Comparison of ENCODE assay signal across 25 cellular contexts in genomic region chr12:132485619-132486018, GRCh38.
"Had no signal": no experiment of that assay in that cellular context is flagged by ENCODE, and none has a peak within 500 bp of the region (broad histone marks: within the 10 kb centered on the region; RNA-seq: fewer than 3 reads in every experiment).

No MANE protein-coding gene starts in this region.

- H3K36me3 ChIP-seq: left lung, ovary, thoracic aorta, upper lobe of left lung, WERI-Rb-1 had no signal

- H3K4me1 ChIP-seq: foreskin keratinocyte had no signal

- H3K27ac ChIP-seq: epithelial cell of prostate, foreskin keratinocyte, left lung, ovary, thoracic aorta, upper lobe of left lung had no signal

- DNase-seq: activated CD4-positive, alpha-beta T cell treated with anti-CD3 and anti-CD28 coated beads for 1 hour; activated CD4-positive, alpha-beta T cell treated with anti-CD3 and anti-CD28 coated beads, Interleukin-2, amount 50 U/mL, for 48 hours; activated CD8-positive, alpha-beta memory T cell treated with anti-CD3 and anti-CD28 coated beads, Interleukin-2, amount 10 ng/mL, durations not matched to agents 7 days and 5 days; activated naive CD4-positive, alpha-beta T cell treated with Interleukin-2 at 50 U/mL for 16 hours; activated naive CD8-positive, alpha-beta T cell treated with anti-CD3 and anti-CD28 coated beads, Interleukin-2, amount 10 ng/mL, durations not matched to agents 7 days and 5 days; amygdala; dorsolateral prefrontal cortex; endodermal cell; foreskin keratinocyte; hippocampal formation; midbrain; stimulated activated CD4-positive, alpha-beta T cell treated with anti-CD3 and anti-CD28 coated beads, Interleukin-4, amount 100 ng/mL, for 24 hours; stimulated activated naive B cell treated with anti-CD40 and anti-IgM and Interleukin-4, amounts not matched to agents 10 μg/mL and 1 μg/mL and 100 μg/mL, for 72 hours; upper lobe of left lung; WERI-Rb-1 had no signal

- H3K27me3 ChIP-seq: dorsolateral prefrontal cortex, ovary, upper lobe of left lung had no signal

- ATAC-seq: activated CD8-positive, alpha-beta memory T cell treated with anti-CD3 and anti-CD28 coated beads, Interleukin-2, amount 10 ng/mL, durations not matched to agents 7 days and 5 days; foreskin keratinocyte; left lung; sciatic nerve; stimulated activated naive B cell treated with anti-CD40 and anti-IgM and Interleukin-4, amounts not matched to agents 10 μg/mL and 1 μg/mL and 100 μg/mL, for 72 hours had no signal

- H3K27me3 Mint-ChIP-seq: activated CD8-positive, alpha-beta memory T cell treated with anti-CD3 and anti-CD28 coated beads, Interleukin-2, amount 10 ng/mL, durations not matched to agents 7 days and 5 days; activated naive CD8-positive, alpha-beta T cell treated with anti-CD3 and anti-CD28 coated beads, Interleukin-2, amount 10 ng/mL, durations not matched to agents 7 days and 5 days; stimulated activated naive B cell treated with anti-CD40 and anti-IgM and Interleukin-4, amounts not matched to agents 10 μg/mL and 1 μg/mL and 100 μg/mL, for 72 hours had no signal

- H3K9me3 ChIP-seq: left lung, ovary, thoracic aorta, upper lobe of left lung had no signal

- FAIRE-seq: colon, islet of Langerhans had no signal

- H3K27ac Mint-ChIP-seq: activated CD8-positive, alpha-beta memory T cell treated with anti-CD3 and anti-CD28 coated beads, Interleukin-2, amount 10 ng/mL, durations not matched to agents 7 days and 5 days; activated T-helper 2 cell treated with anti-CD3 and anti-CD28 coated beads, Interferon-gamma antibody, Interleukin-2, Interleukin-4, amounts not matched to agents 10 μg/mL and 5 μg/mL and 100 μg/mL, durations not matched to agents 14 hours and 24 hours and 36 hours; endodermal cell; stimulated activated naive B cell treated with anti-CD40 and anti-IgM and Interleukin-4, amounts not matched to agents 10 μg/mL and 1 μg/mL and 100 μg/mL, for 72 hours had no signal

- H3K4me2 ChIP-seq: smooth muscle cell had no signal

- H3K9me3 Mint-ChIP-seq: activated naive CD8-positive, alpha-beta T cell treated with anti-CD3 and anti-CD28 coated beads, Interleukin-2, amount 10 ng/mL, durations not matched to agents 7 days and 5 days; brain; endodermal cell; stimulated activated naive B cell treated with anti-CD40 and anti-IgM and Interleukin-4, amounts not matched to agents 10 μg/mL and 1 μg/mL and 100 μg/mL, for 72 hours had no signal

- H3K36me3 Mint-ChIP-seq: activated CD8-positive, alpha-beta memory T cell treated with anti-CD3 and anti-CD28 coated beads, Interleukin-2, amount 10 ng/mL, durations not matched to agents 7 days and 5 days; activated naive CD8-positive, alpha-beta T cell treated with anti-CD3 and anti-CD28 coated beads, Interleukin-2, amount 10 ng/mL, durations not matched to agents 7 days and 5 days; brain; stimulated activated naive B cell treated with anti-CD40 and anti-IgM and Interleukin-4, amounts not matched to agents 10 μg/mL and 1 μg/mL and 100 μg/mL, for 72 hours had no signal

- H3K4me3 ChIP-seq: dorsolateral prefrontal cortex, left lung, ovary, smooth muscle cell, thoracic aorta, upper lobe of left lung had no signal

- H3K4me3 Mint-ChIP-seq: activated CD8-positive, alpha-beta memory T cell treated with anti-CD3 and anti-CD28 coated beads, Interleukin-2, amount 10 ng/mL, durations not matched to agents 7 days and 5 days; activated naive CD8-positive, alpha-beta T cell treated with anti-CD3 and anti-CD28 coated beads, Interleukin-2, amount 10 ng/mL, durations not matched to agents 7 days and 5 days; endodermal cell; stimulated activated naive B cell treated with anti-CD40 and anti-IgM and Interleukin-4, amounts not matched to agents 10 μg/mL and 1 μg/mL and 100 μg/mL, for 72 hours had no signal
